Comparison of ENCODE assay signal across 1 cellular context in the genomic region with DNA sequence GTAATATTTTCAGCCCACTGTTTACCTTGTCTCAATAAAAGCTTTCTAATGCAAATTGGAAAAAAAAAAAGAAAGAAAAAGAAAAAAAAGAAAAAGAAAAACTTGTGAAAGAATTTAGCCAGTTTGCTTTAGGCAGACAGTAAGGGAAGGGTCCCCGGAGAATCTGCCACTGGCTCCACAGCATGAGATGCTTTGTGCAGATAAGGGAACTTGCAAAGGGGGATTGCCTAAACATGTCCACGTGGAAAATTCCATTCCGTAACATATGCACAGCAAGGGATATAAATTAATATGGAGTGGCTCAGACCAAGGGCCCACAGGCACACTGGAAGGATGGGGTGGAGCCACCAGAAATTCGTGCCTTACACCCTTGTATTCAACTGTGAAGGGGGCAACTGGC.
A peak's percentile ranks its signal among the peaks of the same experiment; 100 is the strongest.
TF ChIP-seq lines count a peak whose summit lies in the region.

No MANE protein-coding gene starts in this region.

TF ChIP-seq in HepG2, 621 proteins besides CTCF, POLR2A, EP300 and RAD21:
- TF ChIP-seq, protein P1, sequence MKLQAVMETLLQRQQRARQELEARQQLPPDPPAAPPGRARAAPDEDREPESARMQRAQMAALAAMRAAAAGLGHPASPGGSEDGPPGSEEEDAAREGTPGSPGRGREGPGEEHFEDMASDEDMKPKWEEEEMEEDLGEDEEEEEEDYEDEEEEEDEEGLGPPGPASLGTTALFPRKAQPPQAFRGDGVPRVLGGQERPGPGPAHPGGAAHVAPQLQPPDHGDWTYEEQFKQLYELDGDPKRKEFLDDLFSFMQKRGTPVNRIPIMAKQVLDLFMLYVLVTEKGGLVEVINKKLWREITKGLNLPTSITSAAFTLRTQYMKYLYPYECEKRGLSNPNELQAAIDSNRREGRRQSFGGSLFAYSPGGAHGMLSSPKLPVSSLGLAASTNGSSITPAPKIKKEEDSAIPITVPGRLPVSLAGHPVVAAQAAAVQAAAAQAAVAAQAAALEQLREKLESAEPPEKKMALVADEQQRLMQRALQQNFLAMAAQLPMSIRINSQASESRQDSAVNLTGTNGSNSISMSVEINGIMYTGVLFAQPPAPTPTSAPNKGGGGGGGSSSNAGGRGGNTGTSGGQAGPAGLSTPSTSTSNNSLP (IDR thresholded peaks at IDR 0.05; ENCODE audit: low read depth, low read length) = no peak
- no peak for TF ChIP-seq GTF3A (CRISPR knock-in tag; conservative IDR thresholded peaks at IDR 0.05)
- no peak for TF ChIP-seq TMF1 (CRISPR knock-in tag; IDR thresholded peaks at IDR 0.05; ENCODE audit: low read depth)
- peak; percentile 30; the same call in 1 of the 2 replicates for TF ChIP-seq ZNF644 (CRISPR knock-in tag; IDR thresholded peaks at IDR 0.05; ENCODE audit: low read depth)
- TF ChIP-seq KDM2A (CRISPR knock-in tag; IDR thresholded peaks at IDR 0.05; ENCODE audit: borderline replicate concordance, low read depth) = no peak
- 0 out of 2 replicates have a peak, but pooled peaks have one; percentile 28 for TF ChIP-seq NFIC (IDR thresholded peaks at IDR 0.05; ENCODE audit: low read length)
- TF ChIP-seq DMAP1 (CRISPR knock-in tag; IDR thresholded peaks at IDR 0.05) = 0 out of 2 replicates have a peak, but pooled peaks have one; percentile 15
- peak; percentile 90 for TF ChIP-seq TP53 (CRISPR knock-in tag; conservative IDR thresholded peaks at IDR 0.05)
- no peak for TF ChIP-seq CREM (IDR thresholded peaks at IDR 0.05)
- no peak for TF ChIP-seq CREM (CRISPR knock-in tag; IDR thresholded peaks at IDR 0.05)
- no peak for TF ChIP-seq TBX2 (CRISPR knock-in tag; IDR thresholded peaks at IDR 0.05; ENCODE audit: borderline replicate concordance)
- TF ChIP-seq, protein P2, sequence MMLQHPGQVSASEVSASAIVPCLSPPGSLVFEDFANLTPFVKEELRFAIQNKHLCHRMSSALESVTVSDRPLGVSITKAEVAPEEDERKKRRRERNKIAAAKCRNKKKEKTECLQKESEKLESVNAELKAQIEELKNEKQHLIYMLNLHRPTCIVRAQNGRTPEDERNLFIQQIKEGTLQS (CRISPR knock-in tag; IDR thresholded peaks at IDR 0.05) = no peak
